Comparison of ENCODE assay signal across 22 cellular contexts in the genomic region with DNA sequence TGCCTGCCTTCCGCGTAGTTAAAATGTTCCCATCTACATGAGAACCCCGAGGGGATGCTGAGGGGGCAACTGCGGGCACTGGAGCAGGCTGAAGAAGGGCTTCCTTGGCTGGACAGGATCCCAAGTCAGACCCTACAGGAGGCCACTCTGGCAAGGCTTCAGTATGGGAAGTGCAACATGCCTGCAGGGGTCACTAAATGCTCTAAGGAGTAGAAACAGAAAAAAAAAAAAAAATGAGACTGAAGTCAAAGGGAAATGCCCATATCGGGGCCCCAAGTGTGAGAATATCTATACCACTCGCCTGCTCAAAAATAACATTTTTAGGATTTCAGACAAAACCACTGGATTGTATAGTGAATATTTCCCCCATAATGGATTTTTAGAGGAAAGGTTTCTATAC. TPM values are rescaled to one million over a fixed set of nuclear protein-coding genes. Genes with fewer than 3 reads are reported as not detected.
A peak's percentile ranks its signal among the peaks of the same experiment; 100 is the strongest.
DNase-seq lines count a peak whose midpoint lies in the region; ATAC-seq, FAIRE-seq and TF ChIP-seq lines count a peak whose summit lies in the region.
"Had no signal": no experiment of that assay in that cellular context is flagged by ENCODE, and none has a peak within 500 bp of the region (broad histone marks: within the 10 kb centered on the region; RNA-seq: fewer than 3 reads in every experiment).

No MANE protein-coding gene starts in this region.

- POLR2A ChIA-PET in A549 (lab: Yijun Ruan, JAX): no interaction called here
- POLR2A ChIA-PET in OCI-LY7 (lab: Charles Lee): no interaction called here

- H3K79me2 ChIP-seq in OCI-LY7 (ENCODE audit: insufficient read depth, low read depth, low read length): no peaks in the 10 kb centered on the region

- no peaks in the 10 kb centered on the region for H4K20me1 ChIP-seq in OCI-LY7 (ENCODE audit: insufficient read depth, low read length)

- intact Hi-C loops in OCI-LY7 (cut with micrococcal nuclease; ENCODE audit: unreplicated experiment): no loop called here

- no peak overlapping the region for H2AFZ ChIP-seq in OCI-LY7 (ENCODE audit: low read length)

- no peak overlapping the region for H3K4me3 Mint-ChIP-seq in natural killer cell treated with Interleukin-12 subunit alpha and Interleukin-12 subunit beta and Interleukin-15 and Interleukin-18, amount 100 ng/mL, for 72 hours
- H3K4me3 Mint-ChIP-seq: activated naive CD8-positive, alpha-beta T cell treated with anti-CD3 and anti-CD28 coated beads, Interleukin-2, amount 10 ng/mL, durations not matched to agents 7 days and 5 days had no signal

- no TSS peak for BruUV-seq in OCI-LY7 (replicated peaks; lab: Mats Ljungman, UMichigan)

- no peak overlapping the region for H3K4me2 ChIP-seq in A549
- H3K4me2 ChIP-seq in OCI-LY7 (ENCODE audit: low read length): no peak overlapping the region
- H3K4me2 ChIP-seq: KMS-11 had no signal

- peaks cover 0 to 4% of the 10 kb centered on the region in 2 donors for H3K4me1 Mint-ChIP-seq in natural killer cell treated with Interleukin-12 subunit alpha and Interleukin-12 subunit beta and Interleukin-15 and Interleukin-18, amount 100 ng/mL, for 72 hours (ENCODE audit: low read depth in 2 of 2)
- H3K4me1 Mint-ChIP-seq: activated naive CD8-positive, alpha-beta T cell treated with anti-CD3 and anti-CD28 coated beads, Interleukin-2, amount 10 ng/mL, durations not matched to agents 7 days and 5 days had no signal

- ATAC-seq in A549 (peak; percentile 24 to 57; a peak in 2 of 6 replicates), HG02610 (IDR thresholded peaks at IDR 0.05; ENCODE audit: unreplicated experiment) (no peak)
- ATAC-seq in natural killer cell treated with Interleukin-12 subunit alpha and Interleukin-12 subunit beta and Interleukin-15 and Interleukin-18, amount 100 ng/mL, for 72 hours: no peak
- ATAC-seq: activated CD4-positive, CD25-positive, alpha-beta regulatory T cell treated with anti-CD3 and anti-CD28 coated beads, Interleukin-2, amount 50 U/mL, for 24 hours; body of pancreas; left colon had no signal

- no peak for TF ChIP-seq EP300 in A549 (IDR thresholded peaks at IDR 0.05)

- no peak for DNase-seq in A549 (ENCODE audit: low read depth in 1 of 2, low spot score in 1 of 2)
- peak; percentile 41 for DNase-seq in H7
- DNase-seq in SK-MEL-5 (ENCODE audit: low read depth, low spot score): peak; percentile 28
- DNase-seq in iPS-NIHi11 (ENCODE audit: low spot score): peak; percentile 25
- no peak for DNase-seq in natural killer cell treated with Interleukin-12 subunit alpha and Interleukin-12 subunit beta and Interleukin-15 and Interleukin-18, amount 100 ng/mL, for 72 hours (ENCODE audit: low spot score)
- DNase-seq in NCI-H187 treated with DMSO at 0.1 percent for 48 hours (lab: John Stamatoyannopoulos, UW): no peak
- DNase-seq in OCI-LY7 (ENCODE audit: low spot score): no peak
- DNase-seq: activated naive CD8-positive, alpha-beta T cell treated with anti-CD3 and anti-CD28 coated beads, Interleukin-2, amount 10 ng/mL, durations not matched to agents 7 days and 5 days; body of pancreas; cortex of kidney; foreskin melanocyte; left colon; midbrain; NCI-H1105 treated with DMSO at 0.1 percent for 48 hours; NCI-H2171; Peyer's patch; small intestine; stimulated activated CD4-positive, alpha-beta T cell treated with anti-CD3 and anti-CD28 coated beads, Interleukin-2, amount 100 ng/mL, for 48 hours had no signal

- no peaks in the 10 kb centered on the region for H3K9me3 ChIP-seq in A549
- no peaks in the 10 kb centered on the region for H3K9me3 ChIP-seq in OCI-LY7 (ENCODE audit: low read length)
- H3K9me3 ChIP-seq: body of pancreas, Peyer's patch had no signal

- no peak overlapping the region for H3K27ac Mint-ChIP-seq in natural killer cell treated with Interleukin-12 subunit alpha and Interleukin-12 subunit beta and Interleukin-15 and Interleukin-18, amount 100 ng/mL, for 72 hours
- H3K27ac Mint-ChIP-seq: activated naive CD8-positive, alpha-beta T cell treated with anti-CD3 and anti-CD28 coated beads, Interleukin-2, amount 10 ng/mL, durations not matched to agents 7 days and 5 days had no signal

- H3K36me3 Mint-ChIP-seq in natural killer cell treated with Interleukin-12 subunit alpha and Interleukin-12 subunit beta and Interleukin-15 and Interleukin-18, amount 100 ng/mL, for 72 hours: peaks cover 14% of the 10 kb centered on the region

- WGBS in A549 (ENCODE audit: missing lambda C conversion rate): 94% methylated on average over 6 of the region's 6 CpGs

- H3K27me3 Mint-ChIP-seq in natural killer cell treated with Interleukin-12 subunit alpha and Interleukin-12 subunit beta and Interleukin-15 and Interleukin-18, amount 100 ng/mL, for 72 hours: no peaks in the 10 kb centered on the region
- H3K27me3 Mint-ChIP-seq: activated naive CD8-positive, alpha-beta T cell treated with anti-CD3 and anti-CD28 coated beads, Interleukin-2, amount 10 ng/mL, durations not matched to agents 7 days and 5 days had no signal

- H3K9me3 Mint-ChIP-seq in natural killer cell treated with Interleukin-12 subunit alpha and Interleukin-12 subunit beta and Interleukin-15 and Interleukin-18, amount 100 ng/mL, for 72 hours: no peaks in the 10 kb centered on the region
- H3K9me3 Mint-ChIP-seq: activated naive CD8-positive, alpha-beta T cell treated with anti-CD3 and anti-CD28 coated beads, Interleukin-2, amount 10 ng/mL, durations not matched to agents 7 days and 5 days had no signal

- peak in 1 of 2 experiments; percentile 19; a peak in 1 of 5 replicates for TF ChIP-seq RAD21 in A549 (conservative IDR thresholded peaks at IDR 0.05 in 1 of 2, IDR thresholded peaks at IDR 0.05 in 1 of 2)

- no peaks in the 10 kb centered on the region for H3K36me3 ChIP-seq in H7 (replicated peaks; ENCODE audit: control insufficient read depth, insufficient read depth, low read length)
- peaks cover 50% of the 10 kb centered on the region; the same call in 1 of the 2 replicates for H3K36me3 ChIP-seq in OCI-LY7 (ENCODE audit: insufficient read depth, low read length)

- in situ Hi-C loops in SK-MEL-5 (cut with HindIII; ENCODE audit: low pct_unique_long_range_greater_than_20kb, low sequenced_read_pairs): no loop called here

- no peak for TF ChIP-seq CTCF in A549 (IDR thresholded peaks at IDR 0.05)
- TF ChIP-seq CTCF in OCI-LY7 (conservative IDR thresholded peaks at IDR 0.05; ENCODE audit: low read length): no peak; the same call in 1 of the 2 replicates

- H3K27me3 ChIP-seq in H7 (ENCODE audit: control insufficient read depth, insufficient read depth, low read length): no peaks in the 10 kb centered on the region
- H3K27me3 ChIP-seq: body of pancreas, Peyer's patch had no signal

- H3K27ac ChIP-seq in A549: no peak overlapping the region
- no peak overlapping the region for H3K27ac ChIP-seq in OCI-LY7 (ENCODE audit: low read depth, low read length, poor library complexity, severe bottlenecking)
- H3K27ac ChIP-seq: body of pancreas, KMS-11 had no signal

- H3K9me2 ChIP-seq in OCI-LY7 (ENCODE audit: insufficient read depth, low read length): no peaks in the 10 kb centered on the region; the same call in 1 of the 2 replicates

- CTCF ChIA-PET in A549 (lab: Yijun Ruan, JAX) (no interaction called here), OCI-LY7 (lab: Charles Lee; ENCODE audit: unreplicated experiment) (no interaction called here)

- H3K4me3 ChIP-seq in A549: no peak overlapping the region
- H3K4me3 ChIP-seq in H7 (ENCODE audit: insufficient read depth, low read depth, low read length): no peak overlapping the region
- no peak overlapping the region for H3K4me3 ChIP-seq in OCI-LY7 (ENCODE audit: low read depth, low read length, poor library complexity, severe bottlenecking)
- H3K4me3 ChIP-seq: body of pancreas, Peyer's patch had no signal

- H3K4me1 ChIP-seq in A549 (peaks cover 15% of the 10 kb centered on the region; the same call in 2 of the 3 replicates), OCI-LY7 (ENCODE audit: insufficient read depth, low read length, poor library complexity, severe bottlenecking) (no peaks in the 10 kb centered on the region)
- H3K4me1 ChIP-seq: body of pancreas had no signal

- no peak for FAIRE-seq in A549 (lab: Jason Lieb, UNC)
- FAIRE-seq: endothelial cell of umbilical vein, small intestine had no signal

- TF ChIP-seq POLR2A in A549 (IDR thresholded peaks at IDR 0.05; ENCODE audit: low read length): no peak

TF ChIP-seq in A549, 52 proteins besides CTCF, POLR2A, EP300 and RAD21 (continues in another document):
- TF ChIP-seq HEYL (CRISPR knock-in tag; IDR thresholded peaks at IDR 0.05): no peak
- no peak for TF ChIP-seq CEBPB (IDR thresholded peaks at IDR 0.05)
- no peak for TF ChIP-seq SMC3 (IDR thresholded peaks at IDR 0.05)
- TF ChIP-seq BCL3 (IDR thresholded peaks at IDR 0.05): no peak
- TF ChIP-seq MAFK (IDR thresholded peaks at IDR 0.05; ENCODE audit: partially characterized antibody): no peak
- TF ChIP-seq EHMT2 (IDR thresholded peaks at IDR 0.05; ENCODE audit: low read depth): no peak
- TF ChIP-seq JUN (IDR thresholded peaks at IDR 0.05): no peak
- no peak for TF ChIP-seq TFCP2L1 (CRISPR knock-in tag; IDR thresholded peaks at IDR 0.05)

RNA-seq across cellular contexts. Expression of gene FAM204A, which starts 33.5 kb away (rescaled TPM):
- 41.2 and 62.8 TPM in 2 replicates for polyA plus RNA-seq in A549 (2011; rRNA removed)
- polyA plus RNA-seq in A549 (2012; cell fraction: cytosol; rRNA removed): 12.5 and 13.7 TPM in 2 replicates
- polyA plus RNA-seq in A549 (2012; cell fraction: nucleus; rRNA removed): 4.2 and 7.9 TPM in 2 replicates
- polyA plus RNA-seq in A549 (2017; fragmentation: RNase III; extraction: RNeasy Plus Mini Kit Qiagen cat#74134 plus additional on column Dnase treatment): 37.5 to 39.2 TPM (median 39.0 TPM) in 3 replicates
- polyA minus RNA-seq in A549 (2011; rRNA and poly(A)+ RNA removed): 31.6 and 37.4 TPM in 2 replicates
- 30.6 and 33.4 TPM in 2 replicates for total RNA-seq in H7 (2014; rRNA removed; shearing (Covaris generic))
- total RNA-seq in SK-MEL-5 (2014; rRNA removed; shearing (Covaris generic)): 54.0 and 55.7 TPM in 2 replicates
- polyA plus RNA-seq in SK-MEL-5 (2015; cell fraction: cytosol; rRNA removed): 24.1 and 29.7 TPM in 2 replicates
- 17.7 and 25.6 TPM in 2 replicates for polyA plus RNA-seq in SK-MEL-5 (2015; cell fraction: nucleus; rRNA removed)
- total RNA-seq in natural killer cell treated with Interleukin-12 subunit alpha and Interleukin-12 subunit beta and Interleukin-15 and Interleukin-18, amount 100 ng/mL, for 72 hours: 10 to 100 TPM; 63.3 to 64.5 TPM
- 32.2 and 32.4 TPM in 2 replicates for total RNA-seq in OCI-LY7 (2014; rRNA removed; shearing (Covaris generic))
- 44.7 and 44.9 TPM in 2 replicates for total RNA-seq in OCI-LY7 (2022)

Comparison
In these comparisons a context has a peak if more than half of its experiments do, and no peak if none do; other contexts are left out.
1. ATAC-seq: peak in A549 (2 of 2); none in HG02610 (single experiment) and natural killer cell treated with Interleukin-12 subunit alpha and Interleukin-12 subunit beta and Interleukin-15 and Interleukin-18, amount 100 ng/mL, for 72 hours (0 of 2).
2. DNase-seq: peak in H7 (single experiment), SK-MEL-5 (single experiment) and iPS-NIHi11 (single experiment); none in A549 (0 of 2), natural killer cell treated with Interleukin-12 subunit alpha and Interleukin-12 subunit beta and Interleukin-15 and Interleukin-18, amount 100 ng/mL, for 72 hours (single experiment), NCI-H187 treated with DMSO at 0.1 percent for 48 hours (single experiment) and OCI-LY7 (single experiment).